17 cellular contexts compared by ENCODE assay signal in the genomic region with DNA sequence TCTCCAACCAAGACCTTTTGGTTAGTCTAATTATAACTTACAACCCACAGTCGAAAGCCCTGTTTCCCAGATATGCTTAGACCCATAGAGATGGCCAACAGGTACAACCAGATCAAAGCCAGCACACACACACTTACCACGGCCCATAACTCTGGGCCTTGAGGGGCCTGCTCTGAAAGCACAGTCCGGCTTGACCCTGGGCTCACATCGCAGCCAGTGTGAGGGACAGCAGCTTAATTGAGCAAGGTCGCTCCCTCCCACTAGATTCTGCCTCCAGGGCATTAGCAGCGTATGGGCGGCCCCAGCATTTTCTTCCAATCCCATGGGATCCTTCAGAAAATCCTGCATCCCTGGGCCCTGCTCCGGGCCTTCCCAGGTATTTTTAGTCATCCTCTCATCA.
DNase-seq lines count a peak whose midpoint lies in the region; ATAC-seq, FAIRE-seq and TF ChIP-seq lines count a peak whose summit lies in the region.
"Had no signal": no experiment of that assay in that cellular context is flagged by ENCODE, and none has a peak within 500 bp of the region (broad histone marks: within the 10 kb centered on the region; RNA-seq: fewer than 3 reads in every experiment).

No MANE protein-coding gene starts in this region.

- no peak overlapping the region for H3K27ac ChIP-seq in kidney (ENCODE audit: low read depth in 2 of 2, low read length in 2 of 2)

- no peaks in the 10 kb centered on the region for H3K36me3 ChIP-seq in kidney (ENCODE audit: control insufficient read depth in 1 of 2, insufficient read depth in 2 of 2, low read length in 2 of 2)
- H3K36me3 ChIP-seq: BE2C had no signal

- intact Hi-C loops in cardiac septum (cut with DNase I), result no loop called here
- intact Hi-C loops in left cardiac atrium (cut with DNase I), result no loop called here
- intact Hi-C loops in kidney (cut with DNase I), result no loop called here
- intact Hi-C loops in posterior vena cava (cut with DNase I), result no loop called here

- H3K4me1 ChIP-seq in kidney (ENCODE audit: control insufficient read depth in 1 of 2, insufficient read depth in 1 of 2, low read depth in 1 of 2, low read length in 2 of 2), result no peaks in the 10 kb centered on the region
- H3K4me1 ChIP-seq: BE2C had no signal

- H3K9me3 ChIP-seq in kidney (ENCODE audit: control insufficient read depth in 1 of 2, low read length in 2 of 2), result no peaks in the 10 kb centered on the region
- H3K9me3 ChIP-seq: BE2C had no signal

- H3K9ac ChIP-seq in kidney (ENCODE audit: low read length in 2 of 2), result no peak overlapping the region

- no peak for ATAC-seq in left cardiac atrium
- no peak for ATAC-seq in HG03565 (IDR thresholded peaks at IDR 0.05; ENCODE audit: unreplicated experiment)

- DNase-seq in cardiac septum (ENCODE audit: low spot score) (peak; percentile 44), left cardiac atrium (no peak), kidney (peak; percentile 31), posterior vena cava (ENCODE audit: low spot score) (peak; percentile 13), NCI-H345 (lab: John Stamatoyannopoulos, UW) (no peak), ecto neural progenitor cell (ENCODE audit: low spot score) (no peak), HuH-7.5 (ENCODE audit: low spot score) (no peak)
- DNase-seq: 8988T; BE2C; CD4-positive, alpha-beta memory T cell; DMS79; H7; NCI-H1105 treated with DMSO at 0.1 percent for 48 hours; NCI-H187; NCI-H446; NK-92 treated with Interleukin-12 subunit alpha and Interleukin-12 subunit beta, amount 100 ng/mL, for 24 hours had no signal

- no peak for FAIRE-seq in kidney (lab: Jason Lieb, UNC)

- no peak overlapping the region for H3K4me3 ChIP-seq in kidney (ENCODE audit: low read length in 2 of 2)

- TF ChIP-seq CTCF in kidney (IDR thresholded peaks at IDR 0.05; ENCODE audit: borderline replicate concordance, extremely low read depth, insufficient read depth), result no peak

Comparison
In these comparisons a context has a peak if more than half of its experiments do, and no peak if none do; other contexts are left out.
1. DNase-seq: peak in cardiac septum (single experiment), kidney (single experiment) and posterior vena cava (single experiment); none in left cardiac atrium (single experiment), NCI-H345 (single experiment), ecto neural progenitor cell (single experiment) and HuH-7.5 (single experiment).